Comparison of ENCODE assay signal across 1 cellular context in genomic region chr15:45402162-45402954, GRCh38.
TF ChIP-seq lines count a peak whose summit lies in the region.

No MANE protein-coding gene starts in this region.

TF ChIP-seq in K562, 482 proteins besides CTCF, POLR2A, EP300 and RAD21 (continued from another document and continues in another):
- TF ChIP-seq CHAMP1 (IDR thresholded peaks at IDR 0.05), result no peak
- no peak for TF ChIP-seq NFE2 (IDR thresholded peaks at IDR 0.05; ENCODE audit: low read depth)
- TF ChIP-seq ZNF121 (CRISPR knock-in tag; conservative IDR thresholded peaks at IDR 0.05), result no peak; the same call in 1 of the 2 replicates
- no peak for TF ChIP-seq NR4A1 (CRISPR knock-in tag; IDR thresholded peaks at IDR 0.05)
- no peak for TF ChIP-seq NR4A1 (tag; IDR thresholded peaks at IDR 0.05)
- no peak for TF ChIP-seq YBX1 (IDR thresholded peaks at IDR 0.05)
- TF ChIP-seq ATF1 (CRISPR knock-in tag; IDR thresholded peaks at IDR 0.05), result no peak
- peak; percentile 92 for TF ChIP-seq ATF1 (tag; IDR thresholded peaks at IDR 0.05)
- no peak for TF ChIP-seq PTBP1 (IDR thresholded peaks at IDR 0.05; ENCODE audit: low read depth, low read length)
- TF ChIP-seq ELK1 (CRISPR knock-in tag; IDR thresholded peaks at IDR 0.05), result no peak; the same call in 1 of the 2 replicates
- no peak for TF ChIP-seq ZNF197 (CRISPR knock-in tag; IDR thresholded peaks at IDR 0.05; ENCODE audit: low read depth)
- TF ChIP-seq POLR2AphosphoS5 (IDR thresholded peaks at IDR 0.05; ENCODE audit: control insufficient read depth, insufficient read depth, low read depth, low read length), result peak; percentile 90
- peak; percentile 71 for TF ChIP-seq ZNF143 (CRISPR knock-in tag; IDR thresholded peaks at IDR 0.05)
- TF ChIP-seq ZNF696 (CRISPR knock-in tag; conservative IDR thresholded peaks at IDR 0.05), result no peak
- no peak; the same call in 1 of the 2 replicates for TF ChIP-seq TAF7 (tag; IDR thresholded peaks at IDR 0.05)
- no peak for TF ChIP-seq SMARCC2 (IDR thresholded peaks at IDR 0.05; ENCODE audit: low read depth)
- TF ChIP-seq RBBP5 (IDR thresholded peaks at IDR 0.05; ENCODE audit: borderline replicate concordance, insufficient read depth, low read length, poor library complexity, severe bottlenecking), result peak; percentile 91
- TF ChIP-seq ZFX (CRISPR knock-in tag; IDR thresholded peaks at IDR 0.05), result peak; percentile 70
- no peak; the same call in 1 of the 2 replicates for TF ChIP-seq FOXK1 (CRISPR knock-in tag; IDR thresholded peaks at IDR 0.05; ENCODE audit: borderline replicate concordance)
- no peak for TF ChIP-seq DEAF1 (CRISPR knock-in tag; IDR thresholded peaks at IDR 0.05)
- peak; percentile 63; the same call in 1 of the 2 replicates for TF ChIP-seq ZNF431 (CRISPR knock-in tag; IDR thresholded peaks at IDR 0.05)
- no peak for TF ChIP-seq ZSCAN29 (IDR thresholded peaks at IDR 0.05)
- TF ChIP-seq SRSF9 (IDR thresholded peaks at IDR 0.05; ENCODE audit: borderline replicate concordance, low read depth, low read length), result no peak
- 0 out of 2 replicates have a peak, but pooled peaks have one; percentile 25 for TF ChIP-seq RBM34 (IDR thresholded peaks at IDR 0.05; ENCODE audit: borderline replicate concordance, insufficient read depth, low read length)
- TF ChIP-seq SMARCE1 (IDR thresholded peaks at IDR 0.05), result no peak
- TF ChIP-seq SPI1 (IDR thresholded peaks at IDR 0.05; ENCODE audit: borderline replicate concordance, low read depth, low read length), result peak; percentile 95
- TF ChIP-seq SIN3A (IDR thresholded peaks at IDR 0.05; ENCODE audit: borderline replicate concordance in 2 of 2, control insufficient read depth in 1 of 2, low read depth in 2 of 2, low read length in 2 of 2), result no peak; a peak in 1 of 4 replicates
- no peak; the same call in 1 of the 2 replicates for TF ChIP-seq NR3C1 (CRISPR knock-in tag; IDR thresholded peaks at IDR 0.05)
- no peak for TF ChIP-seq ESRRB (CRISPR knock-in tag; IDR thresholded peaks at IDR 0.05; ENCODE audit: borderline replicate concordance)
- TF ChIP-seq ZNF146 (CRISPR knock-in tag; IDR thresholded peaks at IDR 0.05; ENCODE audit: unreplicated experiment), result no peak
- TF ChIP-seq U2AF2 (optimal IDR thresholded peaks at IDR 0.05; ENCODE audit: low read depth, low read length), result no peak
- TF ChIP-seq, protein P1, sequence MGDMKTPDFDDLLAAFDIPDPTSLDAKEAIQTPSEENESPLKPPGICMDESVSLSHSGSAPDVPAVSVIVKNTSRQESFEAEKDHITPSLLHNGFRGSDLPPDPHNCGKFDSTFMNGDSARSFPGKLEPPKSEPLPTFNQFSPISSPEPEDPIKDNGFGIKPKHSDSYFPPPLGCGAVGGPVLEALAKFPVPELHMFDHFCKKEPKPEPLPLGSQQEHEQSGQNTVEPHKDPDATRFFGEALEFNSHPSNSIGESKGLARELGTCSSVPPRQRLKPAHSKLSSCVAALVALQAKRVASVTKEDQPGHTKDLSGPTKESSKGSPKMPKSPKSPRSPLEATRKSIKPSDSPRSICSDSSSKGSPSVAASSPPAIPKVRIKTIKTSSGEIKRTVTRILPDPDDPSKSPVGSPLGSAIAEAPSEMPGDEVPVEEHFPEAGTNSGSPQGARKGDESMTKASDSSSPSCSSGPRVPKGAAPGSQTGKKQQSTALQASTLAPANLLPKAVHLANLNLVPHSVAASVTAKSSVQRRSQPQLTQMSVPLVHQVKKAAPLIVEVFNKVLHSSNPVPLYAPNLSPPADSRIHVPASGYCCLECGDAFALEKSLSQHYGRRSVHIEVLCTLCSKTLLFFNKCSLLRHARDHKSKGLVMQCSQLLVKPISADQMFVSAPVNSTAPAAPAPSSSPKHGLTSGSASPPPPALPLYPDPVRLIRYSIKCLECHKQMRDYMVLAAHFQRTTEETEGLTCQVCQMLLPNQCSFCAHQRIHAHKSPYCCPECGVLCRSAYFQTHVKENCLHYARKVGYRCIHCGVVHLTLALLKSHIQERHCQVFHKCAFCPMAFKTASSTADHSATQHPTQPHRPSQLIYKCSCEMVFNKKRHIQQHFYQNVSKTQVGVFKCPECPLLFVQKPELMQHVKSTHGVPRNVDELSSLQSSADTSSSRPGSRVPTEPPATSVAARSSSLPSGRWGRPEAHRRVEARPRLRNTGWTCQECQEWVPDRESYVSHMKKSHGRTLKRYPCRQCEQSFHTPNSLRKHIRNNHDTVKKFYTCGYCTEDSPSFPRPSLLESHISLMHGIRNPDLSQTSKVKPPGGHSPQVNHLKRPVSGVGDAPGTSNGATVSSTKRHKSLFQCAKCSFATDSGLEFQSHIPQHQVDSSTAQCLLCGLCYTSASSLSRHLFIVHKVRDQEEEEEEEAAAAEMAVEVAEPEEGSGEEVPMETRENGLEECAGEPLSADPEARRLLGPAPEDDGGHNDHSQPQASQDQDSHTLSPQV (IDR thresholded peaks at IDR 0.05), result no peak
- no peak for TF ChIP-seq SRSF7 (optimal IDR thresholded peaks at IDR 0.05; ENCODE audit: low read depth, low read length)
- no peak for TF ChIP-seq RFX7 (CRISPR knock-in tag; IDR thresholded peaks at IDR 0.05)
- TF ChIP-seq ZNF239 (CRISPR knock-in tag; IDR thresholded peaks at IDR 0.05), result no peak
- no peak for TF ChIP-seq ZNF707 (CRISPR knock-in tag; conservative IDR thresholded peaks at IDR 0.05)
- no peak for TF ChIP-seq OTX1 (CRISPR knock-in tag; IDR thresholded peaks at IDR 0.05)
- no peak for TF ChIP-seq ZBTB1 (CRISPR knock-in tag; IDR thresholded peaks at IDR 0.05; ENCODE audit: borderline replicate concordance, low read depth)
- TF ChIP-seq, protein P2, sequence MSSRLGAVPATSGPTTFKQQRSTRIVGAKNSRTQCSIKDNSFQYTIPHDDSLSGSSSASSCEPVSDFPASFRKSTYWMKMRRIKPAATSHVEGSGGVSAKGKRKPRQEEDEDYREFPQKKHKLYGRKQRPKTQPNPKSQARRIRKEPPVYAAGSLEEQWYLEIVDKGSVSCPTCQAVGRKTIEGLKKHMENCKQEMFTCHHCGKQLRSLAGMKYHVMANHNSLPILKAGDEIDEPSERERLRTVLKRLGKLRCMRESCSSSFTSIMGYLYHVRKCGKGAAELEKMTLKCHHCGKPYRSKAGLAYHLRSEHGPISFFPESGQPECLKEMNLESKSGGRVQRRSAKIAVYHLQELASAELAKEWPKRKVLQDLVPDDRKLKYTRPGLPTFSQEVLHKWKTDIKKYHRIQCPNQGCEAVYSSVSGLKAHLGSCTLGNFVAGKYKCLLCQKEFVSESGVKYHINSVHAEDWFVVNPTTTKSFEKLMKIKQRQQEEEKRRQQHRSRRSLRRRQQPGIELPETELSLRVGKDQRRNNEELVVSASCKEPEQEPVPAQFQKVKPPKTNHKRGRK (tag; IDR thresholded peaks at IDR 0.05), result no peak
- TF ChIP-seq NR2C1 (IDR thresholded peaks at IDR 0.05), result no peak
- no peak for TF ChIP-seq NR2C1 (tag; IDR thresholded peaks at IDR 0.05)
- no peak for TF ChIP-seq TRIM25 (IDR thresholded peaks at IDR 0.05; ENCODE audit: borderline replicate concordance)
- peak; percentile 71 for TF ChIP-seq RBM25 (IDR thresholded peaks at IDR 0.05; ENCODE audit: low read depth, low read length, severe bottlenecking)
- TF ChIP-seq BRF1 (IDR thresholded peaks at IDR 0.05; ENCODE audit: borderline replicate concordance, extremely low read depth, insufficient read length), result no peak
- no peak for TF ChIP-seq ZZZ3 (IDR thresholded peaks at IDR 0.05)
- no peak for TF ChIP-seq ZNF24 (IDR thresholded peaks at IDR 0.05)
- TF ChIP-seq, protein P3, sequence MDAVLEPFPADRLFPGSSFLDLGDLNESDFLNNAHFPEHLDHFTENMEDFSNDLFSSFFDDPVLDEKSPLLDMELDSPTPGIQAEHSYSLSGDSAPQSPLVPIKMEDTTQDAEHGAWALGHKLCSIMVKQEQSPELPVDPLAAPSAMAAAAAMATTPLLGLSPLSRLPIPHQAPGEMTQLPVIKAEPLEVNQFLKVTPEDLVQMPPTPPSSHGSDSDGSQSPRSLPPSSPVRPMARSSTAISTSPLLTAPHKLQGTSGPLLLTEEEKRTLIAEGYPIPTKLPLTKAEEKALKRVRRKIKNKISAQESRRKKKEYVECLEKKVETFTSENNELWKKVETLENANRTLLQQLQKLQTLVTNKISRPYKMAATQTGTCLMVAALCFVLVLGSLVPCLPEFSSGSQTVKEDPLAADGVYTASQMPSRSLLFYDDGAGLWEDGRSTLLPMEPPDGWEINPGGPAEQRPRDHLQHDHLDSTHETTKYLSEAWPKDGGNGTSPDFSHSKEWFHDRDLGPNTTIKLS (IDR thresholded peaks at IDR 0.05; ENCODE audit: borderline replicate concordance, low read depth), result no peak
- no peak for TF ChIP-seq CCNT2 (IDR thresholded peaks at IDR 0.05; ENCODE audit: borderline replicate concordance, extremely low read depth, insufficient read length, low read depth, low read length)
- TF ChIP-seq, protein P4, sequence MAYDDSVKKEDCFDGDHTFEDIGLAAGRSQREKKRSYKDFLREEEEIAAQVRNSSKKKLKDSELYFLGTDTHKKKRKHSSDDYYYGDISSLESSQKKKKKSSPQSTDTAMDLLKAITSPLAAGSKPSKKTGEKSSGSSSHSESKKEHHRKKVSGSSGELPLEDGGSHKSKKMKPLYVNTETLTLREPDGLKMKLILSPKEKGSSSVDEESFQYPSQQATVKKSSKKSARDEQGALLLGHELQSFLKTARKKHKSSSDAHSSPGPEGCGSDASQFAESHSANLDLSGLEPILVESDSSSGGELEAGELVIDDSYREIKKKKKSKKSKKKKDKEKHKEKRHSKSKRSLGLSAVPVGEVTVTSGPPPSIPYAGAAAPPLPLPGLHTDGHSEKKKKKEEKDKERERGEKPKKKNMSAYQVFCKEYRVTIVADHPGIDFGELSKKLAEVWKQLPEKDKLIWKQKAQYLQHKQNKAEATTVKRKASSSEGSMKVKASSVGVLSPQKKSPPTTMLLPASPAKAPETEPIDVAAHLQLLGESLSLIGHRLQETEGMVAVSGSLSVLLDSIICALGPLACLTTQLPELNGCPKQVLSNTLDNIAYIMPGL (CRISPR knock-in tag; IDR thresholded peaks at IDR 0.05), result 0 out of 2 replicates have a peak, but pooled peaks have one; percentile 71
- TF ChIP-seq CBFB (CRISPR knock-in tag; IDR thresholded peaks at IDR 0.05), result no peak
- peak; percentile 70; the same call in 1 of the 2 replicates for TF ChIP-seq ZNF263 (CRISPR knock-in tag; IDR thresholded peaks at IDR 0.05; ENCODE audit: borderline replicate concordance)
- no peak for TF ChIP-seq BCOR (IDR thresholded peaks at IDR 0.05)
- TF ChIP-seq SAFB (IDR thresholded peaks at IDR 0.05; ENCODE audit: borderline replicate concordance, low read depth, low read length), result no peak
- TF ChIP-seq PKNOX1 (IDR thresholded peaks at IDR 0.05), result peak; percentile 99
- no peak for TF ChIP-seq SNRNP70 (optimal IDR thresholded peaks at IDR 0.05; ENCODE audit: low read depth, low read length)
